In the genomic region with DNA sequence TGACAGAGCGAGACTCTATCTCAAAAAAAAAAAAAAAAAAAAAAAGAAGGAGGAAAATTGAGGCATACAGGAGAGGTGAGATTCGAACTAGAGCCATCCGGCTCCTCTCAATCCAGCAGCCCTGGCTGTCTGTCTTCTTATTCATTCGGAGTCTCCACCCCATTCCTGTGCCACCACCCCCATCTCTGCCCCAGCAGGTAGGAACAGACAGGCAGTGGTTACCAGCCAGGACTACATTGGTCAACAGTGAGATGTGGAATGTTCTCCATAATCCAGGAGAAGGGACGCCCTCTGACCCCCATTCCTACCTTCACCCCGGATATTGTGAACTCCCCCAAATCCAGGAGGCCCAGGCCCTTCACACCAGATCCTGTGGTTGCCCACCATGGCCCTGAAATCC, we compare ENCODE assay signal across 1 cellular context.
TF ChIP-seq lines count a peak whose summit lies in the region.

No MANE protein-coding gene starts in this region.

TF ChIP-seq in GM23338, 12 proteins besides CTCF, POLR2A, EP300 and RAD21:
- TF ChIP-seq POLR2AphosphoS5 (IDR thresholded peaks at IDR 0.05; ENCODE audit: low read depth) (no peak), JUNB (IDR thresholded peaks at IDR 0.05; ENCODE audit: unreplicated experiment) (no peak), ZNF114 (CRISPR knock-in tag; IDR thresholded peaks at IDR 0.05) (no peak), EZH2phosphoT487 (IDR thresholded peaks at IDR 0.05; ENCODE audit: unreplicated experiment) (no peak), STAT1 (IDR thresholded peaks at IDR 0.05; ENCODE audit: unreplicated experiment) (no peak), ETS1 (IDR thresholded peaks at IDR 0.05) (no peak), ZNF462 (CRISPR knock-in tag; IDR thresholded peaks at IDR 0.05) (no peak), CREB1 (CRISPR knock-in tag; IDR thresholded peaks at IDR 0.05; ENCODE audit: low read depth) (no peak), ZNF331 (CRISPR knock-in tag; IDR thresholded peaks at IDR 0.05; ENCODE audit: low read depth) (no peak), NANOG (IDR thresholded peaks at IDR 0.05; ENCODE audit: borderline replicate concordance) (no peak), EZH2 (IDR thresholded peaks at IDR 0.05; ENCODE audit: low read depth, unreplicated experiment) (no peak)
- TF ChIP-seq, protein P1, sequence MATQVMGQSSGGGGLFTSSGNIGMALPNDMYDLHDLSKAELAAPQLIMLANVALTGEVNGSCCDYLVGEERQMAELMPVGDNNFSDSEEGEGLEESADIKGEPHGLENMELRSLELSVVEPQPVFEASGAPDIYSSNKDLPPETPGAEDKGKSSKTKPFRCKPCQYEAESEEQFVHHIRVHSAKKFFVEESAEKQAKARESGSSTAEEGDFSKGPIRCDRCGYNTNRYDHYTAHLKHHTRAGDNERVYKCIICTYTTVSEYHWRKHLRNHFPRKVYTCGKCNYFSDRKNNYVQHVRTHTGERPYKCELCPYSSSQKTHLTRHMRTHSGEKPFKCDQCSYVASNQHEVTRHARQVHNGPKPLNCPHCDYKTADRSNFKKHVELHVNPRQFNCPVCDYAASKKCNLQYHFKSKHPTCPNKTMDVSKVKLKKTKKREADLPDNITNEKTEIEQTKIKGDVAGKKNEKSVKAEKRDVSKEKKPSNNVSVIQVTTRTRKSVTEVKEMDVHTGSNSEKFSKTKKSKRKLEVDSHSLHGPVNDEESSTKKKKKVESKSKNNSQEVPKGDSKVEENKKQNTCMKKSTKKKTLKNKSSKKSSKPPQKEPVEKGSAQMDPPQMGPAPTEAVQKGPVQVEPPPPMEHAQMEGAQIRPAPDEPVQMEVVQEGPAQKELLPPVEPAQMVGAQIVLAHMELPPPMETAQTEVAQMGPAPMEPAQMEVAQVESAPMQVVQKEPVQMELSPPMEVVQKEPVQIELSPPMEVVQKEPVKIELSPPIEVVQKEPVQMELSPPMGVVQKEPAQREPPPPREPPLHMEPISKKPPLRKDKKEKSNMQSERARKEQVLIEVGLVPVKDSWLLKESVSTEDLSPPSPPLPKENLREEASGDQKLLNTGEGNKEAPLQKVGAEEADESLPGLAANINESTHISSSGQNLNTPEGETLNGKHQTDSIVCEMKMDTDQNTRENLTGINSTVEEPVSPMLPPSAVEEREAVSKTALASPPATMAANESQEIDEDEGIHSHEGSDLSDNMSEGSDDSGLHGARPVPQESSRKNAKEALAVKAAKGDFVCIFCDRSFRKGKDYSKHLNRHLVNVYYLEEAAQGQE (IDR thresholded peaks at IDR 0.05; ENCODE audit: unreplicated experiment), result no peak
